ENCODE assay signal across 22 cellular contexts in genomic region chr17:81915331-81915730, GRCh38. TPM values are rescaled to one million over a fixed set of nuclear protein-coding genes. Genes with fewer than 3 reads are reported as not detected.
"Had no signal": no experiment of that assay in that cellular context is flagged by ENCODE, and none has a peak within 500 bp of the region (broad histone marks: within the 10 kb centered on the region; RNA-seq: fewer than 3 reads in every experiment).

No MANE protein-coding gene starts in this region.

- H3K4me3 Mint-ChIP-seq: activated naive CD8-positive, alpha-beta T cell treated with anti-CD3 and anti-CD28 coated beads for 36 hours; activated T-cell treated with anti-CD3 and anti-CD28 coated beads, Interleukin-2, amount 50 U/mL, for 72 hours; stimulated activated naive B cell treated with anti-CD40 and anti-IgM and Interleukin-4, amounts not matched to agents 10 μg/mL and 1 μg/mL and 100 μg/mL, for 72 hours had no signal

- H3K27me3 Mint-ChIP-seq: activated naive CD8-positive, alpha-beta T cell treated with anti-CD3 and anti-CD28 coated beads for 36 hours; stimulated activated naive B cell treated with anti-CD40 and anti-IgM and Interleukin-4, amounts not matched to agents 10 μg/mL and 1 μg/mL and 100 μg/mL, for 72 hours had no signal

- H3K4me3 ChIP-seq: body of pancreas, coronary artery, hepatocyte, right atrium auricular region, skin epidermis, tibial artery, uterus had no signal

- H3K36me3 ChIP-seq: uterus had no signal

- H3K27ac Mint-ChIP-seq: activated naive CD8-positive, alpha-beta T cell treated with anti-CD3 and anti-CD28 coated beads for 36 hours; activated T-cell treated with anti-CD3 and anti-CD28 coated beads, Interleukin-2, amount 50 U/mL, for 72 hours; stimulated activated naive B cell treated with anti-CD40 and anti-IgM and Interleukin-4, amounts not matched to agents 10 μg/mL and 1 μg/mL and 100 μg/mL, for 72 hours had no signal

- H3K4me2 ChIP-seq: hepatocyte had no signal

- ATAC-seq: activated T-cell treated with anti-CD3 and anti-CD28 coated beads, Interleukin-2, amount 50 U/mL, for 72 hours; body of pancreas; esophagus mucosa; stimulated activated naive B cell treated with anti-CD40 and anti-IgM and Interleukin-4, amounts not matched to agents 10 μg/mL and 1 μg/mL and 100 μg/mL, for 72 hours had no signal

- H2AFZ ChIP-seq: hepatocyte had no signal

- DNase-seq: activated CD4-positive, alpha-beta T cell treated with anti-CD3 and anti-CD28 coated beads, Interleukin-2, amount 50 U/mL, for 4 hours; activated CD4-positive, CD25-positive, alpha-beta regulatory T cell treated with anti-CD3 and anti-CD28 coated beads, Interleukin-2, amount 50 U/mL, for 72 hours; activated gamma-delta T cell treated with Interleukin-2 at 50 U/mL for 16 hours; activated naive CD8-positive, alpha-beta T cell treated with anti-CD3 and anti-CD28 coated beads for 36 hours; activated T-cell treated with anti-CD3 and anti-CD28 coated beads, Interleukin-2, amount 50 U/mL, for 72 hours; amygdala; body of pancreas; caudate nucleus; islet precursor cell; mammary epithelial cell; stimulated activated CD4-positive, alpha-beta T cell treated with anti-CD3 and anti-CD28 coated beads, Interleukin-15, amount 100 ng/mL, for 24 hours; stimulated activated CD4-positive, alpha-beta T cell treated with anti-CD3 and anti-CD28 coated beads, Interleukin-4, amount 100 ng/mL, for 1 hour; stimulated activated naive B cell treated with anti-CD40 and anti-IgM and Interleukin-4, amounts not matched to agents 10 μg/mL and 1 μg/mL and 100 μg/mL, for 72 hours; T1000; tibial artery; uterus had no signal

- H3K27ac ChIP-seq: body of pancreas, coronary artery, hepatocyte, right atrium auricular region, skin epidermis, tibial artery, uterus had no signal

- H3K9me3 Mint-ChIP-seq: activated naive CD8-positive, alpha-beta T cell treated with anti-CD3 and anti-CD28 coated beads for 36 hours; activated T-cell treated with anti-CD3 and anti-CD28 coated beads, Interleukin-2, amount 50 U/mL, for 72 hours; stimulated activated naive B cell treated with anti-CD40 and anti-IgM and Interleukin-4, amounts not matched to agents 10 μg/mL and 1 μg/mL and 100 μg/mL, for 72 hours had no signal

- H3K9me3 ChIP-seq: body of pancreas, neutrophil, right atrium auricular region, tibial artery, uterus had no signal

- H3K27me3 ChIP-seq: body of pancreas, hepatocyte, right atrium auricular region, tibial artery, uterus had no signal

RNA-seq across cellular contexts. Expression of gene NPB, which starts 13.3 kb away (rescaled TPM):
- total RNA-seq: mammary epithelial cell had no signal
